In the genomic region with DNA sequence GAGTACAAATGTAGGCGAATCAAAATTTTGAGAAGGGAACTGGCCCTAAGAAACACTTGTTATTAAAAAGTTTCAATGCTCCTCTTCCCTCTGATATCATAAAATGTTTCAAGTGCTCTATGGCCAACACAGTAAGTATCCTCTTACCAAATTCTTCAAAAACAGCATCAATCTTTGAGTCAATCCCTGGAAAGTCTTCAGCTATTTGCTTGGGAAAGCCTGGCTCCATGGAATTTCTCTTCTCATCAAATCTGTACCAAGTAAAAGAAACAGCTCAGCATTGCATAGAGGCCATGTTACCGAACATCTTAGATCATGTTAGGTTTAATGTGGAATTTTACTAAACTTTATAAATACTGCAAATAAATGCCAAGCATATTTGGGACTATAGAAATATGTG, we compare ENCODE assay signal across 24 cellular contexts. TPM values are rescaled to one million over a fixed set of nuclear protein-coding genes. Genes with fewer than 3 reads are reported as not detected.
"Had no signal": no experiment of that assay in that cellular context is flagged by ENCODE, and none has a peak within 500 bp of the region (broad histone marks: within the 10 kb centered on the region; RNA-seq: fewer than 3 reads in every experiment).

No MANE protein-coding gene starts in this region.

- ATAC-seq: activated T-cell treated with anti-CD3 and anti-CD28 coated beads, Interleukin-2, amount 50 U/mL, for 4 hours had no signal

- DNase-seq: activated CD4-positive, alpha-beta memory T cell treated with anti-CD3 and anti-CD28 coated beads for 36 hours; activated CD4-positive, alpha-beta T cell treated with anti-CD3 and anti-CD28 coated beads, Interleukin-2, amount 10 ng/mL, durations not matched to agents 7 days and 5 days; activated CD4-positive, CD25-positive, alpha-beta regulatory T cell; activated CD8-positive, alpha-beta memory T cell treated with anti-CD3 and anti-CD28 coated beads for 24 hours; activated effector memory CD4-positive, alpha-beta T cell treated with anti-CD3 and anti-CD28 coated beads, Interleukin-2, amount 50 U/mL, for 16 hours; activated naive CD4-positive, alpha-beta T cell treated with anti-CD3 and anti-CD28 coated beads for 36 hours; activated T-cell treated with anti-CD3 and anti-CD28 coated beads, Interleukin-2, amount 50 U/mL, for 4 hours; amygdala; cerebellar nuclear complex; colonic mucosa; MG63; MV-4-11; NCI-H1105; NCI-H1436; NCI-H1694 treated with DMSO at 0.1 percent for 48 hours; NCI-H2029 treated with DMSO at 0.1 percent for 48 hours; NCI-H446; Peyer's patch; SHP77; T-helper 2 cell; T1000 had no signal

- H3K27ac ChIP-seq: colonic mucosa, Peyer's patch, RWPE1, SJSA1 had no signal

- H3K27me3 ChIP-seq: colonic mucosa, MG63, Peyer's patch, SJSA1 had no signal

- H3K4me3 ChIP-seq: colonic mucosa, MG63, Peyer's patch, SJSA1 had no signal

- H3K36me3 ChIP-seq: colonic mucosa, MG63, Peyer's patch, SJSA1 had no signal

- H3K4me1 ChIP-seq: colonic mucosa, SJSA1 had no signal

- H3K9me3 ChIP-seq: colonic mucosa, MG63, Peyer's patch, SJSA1 had no signal

RNA-seq across cellular contexts. Expression of a gene that starts 6.3 kb away (rescaled TPM):
- total RNA-seq: activated CD4-positive, alpha-beta memory T cell treated with anti-CD3 and anti-CD28 coated beads for 36 hours; activated CD4-positive, alpha-beta T cell treated with anti-CD3 and anti-CD28 coated beads, Interleukin-2, amount 10 ng/mL, durations not matched to agents 7 days and 5 days; activated naive CD4-positive, alpha-beta T cell treated with anti-CD3 and anti-CD28 coated beads for 36 hours; activated T-cell treated with anti-CD3 and anti-CD28 coated beads, Interleukin-2, amount 50 U/mL, for 4 hours; cardiac septum had no signal

RNA-seq across cellular contexts. Expression of a gene that starts 37.6 kb away (rescaled TPM):
- total RNA-seq: activated CD4-positive, alpha-beta memory T cell treated with anti-CD3 and anti-CD28 coated beads for 36 hours; activated CD4-positive, alpha-beta T cell treated with anti-CD3 and anti-CD28 coated beads, Interleukin-2, amount 10 ng/mL, durations not matched to agents 7 days and 5 days; activated naive CD4-positive, alpha-beta T cell treated with anti-CD3 and anti-CD28 coated beads for 36 hours; activated T-cell treated with anti-CD3 and anti-CD28 coated beads, Interleukin-2, amount 50 U/mL, for 4 hours; cardiac septum had no signal

RNA-seq across cellular contexts. Expression of a gene that starts 39.2 kb away (rescaled TPM):
- total RNA-seq: activated CD4-positive, alpha-beta memory T cell treated with anti-CD3 and anti-CD28 coated beads for 36 hours; activated CD4-positive, alpha-beta T cell treated with anti-CD3 and anti-CD28 coated beads, Interleukin-2, amount 10 ng/mL, durations not matched to agents 7 days and 5 days; activated naive CD4-positive, alpha-beta T cell treated with anti-CD3 and anti-CD28 coated beads for 36 hours; activated T-cell treated with anti-CD3 and anti-CD28 coated beads, Interleukin-2, amount 50 U/mL, for 4 hours had no signal

RNA-seq across cellular contexts. Expression of a gene that starts 56.7 kb away (rescaled TPM):
- total RNA-seq: activated CD4-positive, alpha-beta memory T cell treated with anti-CD3 and anti-CD28 coated beads for 36 hours; activated CD4-positive, alpha-beta T cell treated with anti-CD3 and anti-CD28 coated beads, Interleukin-2, amount 10 ng/mL, durations not matched to agents 7 days and 5 days; activated naive CD4-positive, alpha-beta T cell treated with anti-CD3 and anti-CD28 coated beads for 36 hours; cardiac septum had no signal
